Comparison of ENCODE assay signal across 8 cellular contexts in the genomic region with DNA sequence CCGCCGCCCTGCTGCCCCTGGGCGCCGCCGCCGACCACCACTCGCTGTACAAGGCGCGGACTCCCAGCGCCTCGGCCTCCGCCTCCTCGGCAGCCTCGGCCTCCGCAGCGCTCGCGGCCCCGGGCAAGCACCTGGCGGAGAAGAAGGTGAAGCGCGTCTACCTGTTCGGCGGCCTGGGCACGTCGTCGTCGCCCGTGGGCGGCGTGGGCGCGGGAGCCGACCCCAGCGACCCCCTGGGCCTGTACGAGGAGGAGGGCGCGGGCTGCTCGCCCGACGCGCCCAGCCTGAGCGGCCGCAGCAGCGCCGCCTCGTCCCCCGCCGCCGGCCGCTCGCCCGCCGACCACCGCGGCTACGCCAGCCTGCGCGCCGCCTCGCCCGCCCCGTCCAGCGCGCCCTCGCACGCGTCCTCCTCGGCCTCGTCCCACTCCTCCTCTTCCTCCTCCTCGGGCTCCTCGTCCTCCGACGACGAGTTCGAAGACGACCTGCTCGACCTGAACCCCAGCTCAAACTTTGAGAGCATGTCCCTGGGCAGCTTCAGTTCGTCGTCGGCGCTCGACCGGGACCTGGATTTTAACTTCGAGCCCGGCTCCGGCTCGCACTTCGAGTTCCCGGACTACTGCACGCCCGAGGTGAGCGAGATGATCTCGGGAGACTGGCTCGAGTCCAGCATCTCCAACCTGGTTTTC. TPM values are rescaled to one million over a fixed set of nuclear protein-coding genes. Genes with fewer than 3 reads are reported as not detected.
DNase-seq lines count a peak whose midpoint lies in the region; ATAC-seq and TF ChIP-seq lines count a peak whose summit lies in the region.

No MANE protein-coding gene starts in this region.

- intact Hi-C loops in activated T-helper 2 cell treated with anti-CD3 and anti-CD28 coated beads, Interferon-gamma antibody, Interleukin-2, Interleukin-4, amounts not matched to agents 10 μg/mL and 5 μg/mL and 100 μg/mL, durations not matched to agents 14 hours and 24 hours and 36 hours (cut with micrococcal nuclease), result loop anchor here (5.0 to 10.0 kb wide), 6 partner anchors 242 to 1761 kb away; a partner anchor contains a TSS
- intact Hi-C loops in heart left ventricle (cut with DNase I), result loop anchor here (5.0 to 10.0 kb wide), 22 partner anchors 67 to 1849 kb away; no protein-coding TSS in a partner anchor
- intact Hi-C loops in prostate gland (cut with DNase I), result loop anchor here (5.0 to 10.0 kb wide), 7 partner anchors 72 to 1849 kb away; no protein-coding TSS in a partner anchor

- peak overlapping the region; percentile 91 for H3K4me3 ChIP-seq in Jurkat, Clone E6-1 (ENCODE audit: low read length)
- H3K4me3 ChIP-seq in heart left ventricle (peak overlapping the region; percentile 49 to 93 (median 79)), prostate gland (peak overlapping the region; percentile 73 to 79)

- H3K9me3 ChIP-seq in heart left ventricle, result no peaks in the 10 kb centered on the region
- H3K9me3 ChIP-seq in prostate gland, result no peaks in the 10 kb centered on the region

- H3K4me3 Mint-ChIP-seq in activated T-helper 2 cell treated with anti-CD3 and anti-CD28 coated beads, Interferon-gamma antibody, Interleukin-2, Interleukin-4, amounts not matched to agents 10 μg/mL and 5 μg/mL and 100 μg/mL, durations not matched to agents 14 hours and 24 hours and 36 hours (ENCODE audit: low read depth), result peak overlapping the region; percentile 94

- peaks cover 48% of the 10 kb centered on the region for H3K27me3 Mint-ChIP-seq in activated T-helper 2 cell treated with anti-CD3 and anti-CD28 coated beads, Interferon-gamma antibody, Interleukin-2, Interleukin-4, amounts not matched to agents 10 μg/mL and 5 μg/mL and 100 μg/mL, durations not matched to agents 14 hours and 24 hours and 36 hours (ENCODE audit: low read depth)

- ATAC-seq in GM19351 (IDR thresholded peaks at IDR 0.05; ENCODE audit: unreplicated experiment) (peak; percentile 25), heart left ventricle (peak in 1 of 4 donors; percentile 2), HG03565 (IDR thresholded peaks at IDR 0.05; ENCODE audit: unreplicated experiment) (no peak)

- H3K4me1 Mint-ChIP-seq in activated T-helper 2 cell treated with anti-CD3 and anti-CD28 coated beads, Interferon-gamma antibody, Interleukin-2, Interleukin-4, amounts not matched to agents 10 μg/mL and 5 μg/mL and 100 μg/mL, durations not matched to agents 14 hours and 24 hours and 36 hours (ENCODE audit: low read depth), result peaks cover 25% of the 10 kb centered on the region

- peaks cover 0 to 31% (median 22%) of the 10 kb centered on the region in 12 donors for H3K4me1 ChIP-seq in heart left ventricle
- no peaks in the 10 kb centered on the region for H3K4me1 ChIP-seq in prostate gland (replicated peaks)

- H3K9me3 Mint-ChIP-seq in activated T-helper 2 cell treated with anti-CD3 and anti-CD28 coated beads, Interferon-gamma antibody, Interleukin-2, Interleukin-4, amounts not matched to agents 10 μg/mL and 5 μg/mL and 100 μg/mL, durations not matched to agents 14 hours and 24 hours and 36 hours, result no peaks in the 10 kb centered on the region

- peaks cover 38% of the 10 kb centered on the region for H3K36me3 Mint-ChIP-seq in activated T-helper 2 cell treated with anti-CD3 and anti-CD28 coated beads, Interferon-gamma antibody, Interleukin-2, Interleukin-4, amounts not matched to agents 10 μg/mL and 5 μg/mL and 100 μg/mL, durations not matched to agents 14 hours and 24 hours and 36 hours (ENCODE audit: low read depth)

- TF ChIP-seq POLR2A in heart left ventricle (IDR thresholded peaks at IDR 0.05) (no peak), prostate gland (IDR thresholded peaks at IDR 0.05) (no peak)

- peak overlapping the region; percentile 97 for H3K27ac Mint-ChIP-seq in activated T-helper 2 cell treated with anti-CD3 and anti-CD28 coated beads, Interferon-gamma antibody, Interleukin-2, Interleukin-4, amounts not matched to agents 10 μg/mL and 5 μg/mL and 100 μg/mL, durations not matched to agents 14 hours and 24 hours and 36 hours

- TF ChIP-seq CTCF in heart left ventricle (IDR thresholded peaks at IDR 0.05) (no peak), prostate gland (IDR thresholded peaks at IDR 0.05) (peak in 1 of 4 experiments; percentile 26)

- no peaks in the 10 kb centered on the region for H3K27me3 ChIP-seq in heart left ventricle
- H3K27me3 ChIP-seq in prostate gland (replicated peaks; ENCODE audit: insufficient read depth), result no peaks in the 10 kb centered on the region

- H3K36me3 ChIP-seq in heart left ventricle (no peaks in the 10 kb centered on the region), prostate gland (no peaks in the 10 kb centered on the region)

- peak; percentile 4 for DNase-seq in COLO829 (ENCODE audit: low spot score)
- no peak for DNase-seq in Jurkat, Clone E6-1 (ENCODE audit: low read depth, low spot score)
- DNase-seq in activated T-helper 2 cell treated with anti-CD3 and anti-CD28 coated beads, Interferon-gamma antibody, Interleukin-2, Interleukin-4, amounts not matched to agents 10 μg/mL and 5 μg/mL and 100 μg/mL, durations not matched to agents 14 hours and 24 hours and 36 hours (ENCODE audit: low spot score), result peak; percentile 19
- DNase-seq in heart left ventricle, result peak; percentile 37 to 69 (median 42)
- DNase-seq in prostate gland (ENCODE audit: low spot score), result peak; percentile 48
- DNase-seq in RPMI8226, result no peak

- 1% methylated on average over 53 to 95 of the region's 95 CpGs for WGBS in heart left ventricle, 4 donors
- WGBS in prostate gland, result under 1% methylated on average over 85 of the region's 95 CpGs

- H3K27ac ChIP-seq in heart left ventricle, result peak overlapping the region; percentile 74 to 92 (median 90)
- peak overlapping the region; percentile 91 for H3K27ac ChIP-seq in prostate gland

RNA-seq across cellular contexts. Expression of a gene that starts 1.9 kb away (rescaled TPM):
- polyA plus RNA-seq in Jurkat, Clone E6-1 (2012; ENCODE audit: insufficient read depth, insufficient read length), result 59.2 TPM
- total RNA-seq in activated T-helper 2 cell treated with anti-CD3 and anti-CD28 coated beads, Interferon-gamma antibody, Interleukin-2, Interleukin-4, amounts not matched to agents 10 μg/mL and 5 μg/mL and 100 μg/mL, durations not matched to agents 14 hours and 24 hours and 36 hours, result 20.3 and 20.8 TPM in 2 replicates
- total RNA-seq in heart left ventricle (10 to 100 TPM in 4 of 9 donors, 1 to 10 TPM in 5; 1.9 to 20.3 (median 8.0) TPM), prostate gland (10 to 100 TPM; 41.7 to 44.1 TPM)
- 1 to 10 TPM; 2.7 to 4.1 TPM for polyA plus RNA-seq in heart left ventricle

Comparison
In these comparisons a context has a peak if more than half of its experiments do, and no peak if none do; other contexts are left out.
1. DNase-seq: peak in COLO829 (single experiment), activated T-helper 2 cell treated with anti-CD3 and anti-CD28 coated beads, Interferon-gamma antibody, Interleukin-2, Interleukin-4, amounts not matched to agents 10 μg/mL and 5 μg/mL and 100 μg/mL, durations not matched to agents 14 hours and 24 hours and 36 hours (single experiment), heart left ventricle (5 of 5) and prostate gland (single experiment); none in Jurkat, Clone E6-1 (single experiment) and RPMI8226 (single experiment).
2. Peak in every context shown above with its lines, with median percentiles within 50 percentile points of each other: H3K4me3 ChIP-seq.